23 cellular contexts compared by ENCODE assay signal in genomic region chr10:102763037-102763607, GRCh38. TPM values are rescaled to one million over a fixed set of nuclear protein-coding genes. Genes with fewer than 3 reads are reported as not detected.
DNase-seq lines count a peak whose midpoint lies in the region; ATAC-seq, FAIRE-seq and TF ChIP-seq lines count a peak whose summit lies in the region.
"Had no signal": no experiment of that assay in that cellular context is flagged by ENCODE, and none has a peak within 500 bp of the region (broad histone marks: within the 10 kb centered on the region; RNA-seq: fewer than 3 reads in every experiment).

No MANE protein-coding gene starts in this region.

- peaks cover 2% of the 10 kb centered on the region for H3K79me1 ChIP-seq in mesendoderm (ENCODE audit: low read length)

- TF ChIP-seq CTCF in esophagus muscularis mucosa (IDR thresholded peaks at IDR 0.05) (no peak), kidney (IDR thresholded peaks at IDR 0.05; ENCODE audit: borderline replicate concordance, extremely low read depth, insufficient read depth) (no peak)

- no peak overlapping the region for H3K9ac ChIP-seq in mesendoderm (ENCODE audit: low read length)
- H3K9ac ChIP-seq in kidney (ENCODE audit: low read length in 2 of 2), result no peak overlapping the region

- H4K5ac ChIP-seq in mesendoderm (ENCODE audit: low read length), result no peak overlapping the region

- H3K36me3 ChIP-seq in esophagus muscularis mucosa (peaks cover 0 to 12% (median 4%) of the 10 kb centered on the region in 4 donors), mesendoderm (ENCODE audit: control insufficient read depth, insufficient read depth, low read length) (no peaks in the 10 kb centered on the region), aorta (ENCODE audit: control insufficient read depth in 1 of 2, insufficient read depth in 2 of 2, low read length in 1 of 2) (no peaks in the 10 kb centered on the region), HAP-1 (replicated peaks) (no peaks in the 10 kb centered on the region), kidney (ENCODE audit: control insufficient read depth in 1 of 2, insufficient read depth in 2 of 2, low read length in 2 of 2) (no peaks in the 10 kb centered on the region)

- peak overlapping the region; percentile 12 for H3K56ac ChIP-seq in mesendoderm (ENCODE audit: low read length)

- no peak for DNase-seq in Right ventricle myocardium inferior (ENCODE audit: missing footprints)
- no peak for DNase-seq in cardiac septum (ENCODE audit: low spot score)
- no peak for DNase-seq in esophagus muscularis mucosa (ENCODE audit: extremely low spot score)
- DNase-seq in mesendoderm, result peak; percentile 79
- no peak for DNase-seq in aorta
- DNase-seq in HAP-1 (ENCODE audit: low spot score in 2 of 2), result no peak
- DNase-seq in kidney, result no peak
- DNase-seq: activated CD8-positive, alpha-beta memory T cell treated with anti-CD3 and anti-CD28 coated beads, Interleukin-2, amount 10 ng/mL, durations not matched to agents 7 days and 5 days; activated gamma-delta T cell; C1 segment of cervical spinal cord; cortex of kidney; DMS 273 treated with DMSO at 0.1 percent for 48 hours; natural killer cell; NCI-H2029; NCI-H510A; stimulated activated CD4-positive, alpha-beta T cell treated with anti-CD3 and anti-CD28 coated beads, Interleukin-12 subunit alpha, Interleukin-12 subunit beta, amount 100 ng/mL, for 4 hours had no signal

- H2BK15ac ChIP-seq in mesendoderm (replicated peaks; ENCODE audit: low read depth), result no peak overlapping the region

- H3K27ac ChIP-seq in esophagus muscularis mucosa (replicated peaks in 1 of 4) (peak overlapping the region; percentile 22 to 64 (median 42)), mesendoderm (ENCODE audit: low read depth, low read length) (no peak overlapping the region), aorta (ENCODE audit: low read depth in 1 of 2, low read length in 2 of 2) (peak overlapping the region in 1 of 2 donors; percentile 25), kidney (ENCODE audit: low read depth in 2 of 2, low read length in 2 of 2) (peak overlapping the region in 1 of 2 donors; percentile 1)
- H3K27ac ChIP-seq: A549, HL-60 had no signal

- 79% methylated on average over 7 of the region's 7 CpGs for WGBS in esophagus muscularis mucosa
- no CpG with 5 or more reads among the region's 7 CpGs for WGBS in mesendoderm (ENCODE audit: extremely low coverage, insufficient coverage, low lambda C conversion rate)
- WGBS in aorta, 2 donors, result 82 to 83% methylated on average over 7 of the region's 7 CpGs

- H4K8ac ChIP-seq in mesendoderm (ENCODE audit: low read depth, low read length), result no peak overlapping the region

- intact Hi-C loops in Right ventricle myocardium inferior (cut with DNase I), result no loop called here
- intact Hi-C loops in cardiac septum (cut with DNase I), result no loop called here
- intact Hi-C loops in esophagus muscularis mucosa (cut with DNase I), result no loop called here
- intact Hi-C loops in aorta (cut with DNase I), result no loop called here
- intact Hi-C loops in kidney (cut with DNase I), result no loop called here

- no peak overlapping the region for H3K4me2 ChIP-seq in mesendoderm (ENCODE audit: low read length)
- H3K4me2 ChIP-seq: A549 had no signal

- H3K4me3 ChIP-seq in esophagus muscularis mucosa, result no peak overlapping the region
- no peak overlapping the region for H3K4me3 ChIP-seq in mesendoderm (ENCODE audit: low read length)
- H3K4me3 ChIP-seq in aorta (ENCODE audit: low read length in 2 of 2), result no peak overlapping the region
- H3K4me3 ChIP-seq in HAP-1, result no peak overlapping the region
- no peak overlapping the region for H3K4me3 ChIP-seq in kidney (ENCODE audit: low read length in 2 of 2)
- H3K4me3 ChIP-seq: A549, lung had no signal

- no peaks in the 10 kb centered on the region for H3K9me3 ChIP-seq in esophagus muscularis mucosa
- H3K9me3 ChIP-seq in aorta (ENCODE audit: control insufficient read depth, low read length), result no peaks in the 10 kb centered on the region
- no peaks in the 10 kb centered on the region for H3K9me3 ChIP-seq in HAP-1
- H3K9me3 ChIP-seq in kidney (ENCODE audit: control insufficient read depth in 1 of 2, low read length in 2 of 2), result no peaks in the 10 kb centered on the region
- H3K9me3 ChIP-seq: A549 had no signal

- no peak for TF ChIP-seq EP300 in esophagus muscularis mucosa (IDR thresholded peaks at IDR 0.05)

- H3K79me2 ChIP-seq in mesendoderm (ENCODE audit: control insufficient read depth, insufficient read depth, low read length), result no peaks in the 10 kb centered on the region

- H3K27me3 ChIP-seq in esophagus muscularis mucosa, result no peaks in the 10 kb centered on the region
- no peaks in the 10 kb centered on the region for H3K27me3 ChIP-seq in mesendoderm (ENCODE audit: insufficient read depth, low read length, poor library complexity)
- H3K27me3 ChIP-seq in aorta (ENCODE audit: control insufficient read depth in 1 of 2, insufficient read depth in 2 of 2, low read length in 1 of 2), result no peaks in the 10 kb centered on the region
- no peaks in the 10 kb centered on the region for H3K27me3 ChIP-seq in HAP-1 (ENCODE audit: low read depth)

- H3K18ac ChIP-seq in mesendoderm (ENCODE audit: low read length), result no peak overlapping the region

- TF ChIP-seq POLR2A in esophagus muscularis mucosa (IDR thresholded peaks at IDR 0.05; ENCODE audit: low read depth), result no peak

- no peak overlapping the region for H3K4ac ChIP-seq in mesendoderm (ENCODE audit: low read depth, low read length)

- H2BK5ac ChIP-seq in mesendoderm (ENCODE audit: low read length), result no peak overlapping the region

- H2BK120ac ChIP-seq in mesendoderm (ENCODE audit: low read depth, low read length), result no peak overlapping the region

- no peak for FAIRE-seq in kidney (lab: Jason Lieb, UNC)
- FAIRE-seq: A549, frontal cortex, GM12891 had no signal

- ATAC-seq in Right ventricle myocardium inferior (peak; percentile 78), aorta (ENCODE audit: low FRiP score) (peak; percentile 68), GM19035 (IDR thresholded peaks at IDR 0.05; ENCODE audit: unreplicated experiment) (no peak)
- ATAC-seq: A549; activated CD8-positive, alpha-beta memory T cell treated with anti-CD3 and anti-CD28 coated beads, Interleukin-2, amount 10 ng/mL, durations not matched to agents 7 days and 5 days; HCT116; natural killer cell had no signal

- no peak overlapping the region for H3K23ac ChIP-seq in mesendoderm (ENCODE audit: low read length)

- H2AK5ac ChIP-seq in mesendoderm (ENCODE audit: low read length), result no peak overlapping the region

- peaks cover 25 to 98% (median 80%) of the 10 kb centered on the region in 4 donors for H3K4me1 ChIP-seq in esophagus muscularis mucosa
- no peaks in the 10 kb centered on the region for H3K4me1 ChIP-seq in mesendoderm (ENCODE audit: control insufficient read depth, low read depth, low read length)
- H3K4me1 ChIP-seq in aorta (ENCODE audit: control insufficient read depth in 1 of 2, insufficient read depth in 2 of 2, low read length in 2 of 2), result peaks cover 2 to 8% of the 10 kb centered on the region in 2 donors
- no peaks in the 10 kb centered on the region for H3K4me1 ChIP-seq in HAP-1
- H3K4me1 ChIP-seq in kidney (ENCODE audit: control insufficient read depth in 1 of 2, insufficient read depth in 1 of 2, low read depth in 1 of 2, low read length in 2 of 2), result peaks cover 31 to 40% of the 10 kb centered on the region in 2 donors

- in situ Hi-C loops in HAP-1 (cut with MboI; ENCODE audit: low sequenced_read_pairs), result no loop called here

RNA-seq across cellular contexts. Expression of gene WBP1L, which starts 19.4 kb away (rescaled TPM):
- 25.9 TPM for total RNA-seq in Right ventricle myocardium inferior
- 19.2 TPM for total RNA-seq in cardiac septum
- 100 to 1,000 TPM in 2 of 4 donors, 10 to 100 TPM in 2; 88.5 to 147 (median 112) TPM for total RNA-seq in esophagus muscularis mucosa
- 20.1 TPM for polyA plus RNA-seq in mesendoderm (2013, experiment 1 of 2)
- polyA plus RNA-seq in mesendoderm (2013, experiment 2 of 2), result 20.5 TPM
- 10 to 100 TPM; 81.1 to 84.7 TPM for total RNA-seq in aorta
- 10 to 100 TPM; 22.4 to 41.7 TPM for polyA plus RNA-seq in aorta
- total RNA-seq in kidney, result 55.7 TPM
- polyA plus RNA-seq in kidney (ENCODE audit: insufficient read depth, low read depth, low replicate concordance), result 27.8 TPM

RNA-seq across cellular contexts. Expression of gene SFXN2, which starts 48.7 kb away (rescaled TPM):
- total RNA-seq in Right ventricle myocardium inferior (0.68 TPM), cardiac septum (2.8 TPM), esophagus muscularis mucosa (1 to 10 TPM; 1.2 to 4.0 (median 2.9) TPM), aorta (1 to 10 TPM; 5.1 to 8.3 TPM), kidney (17.3 TPM)
- polyA plus RNA-seq in mesendoderm (2013, experiment 1 of 2), result 14.8 TPM
- polyA plus RNA-seq in mesendoderm (2013, experiment 2 of 2), result 14.2 TPM
- polyA plus RNA-seq in aorta (1 to 10 TPM; 3.2 to 3.5 TPM), kidney (ENCODE audit: insufficient read depth, low read depth, low replicate concordance) (72.1 TPM)

RNA-seq across cellular contexts. Expression of gene ARL3, which starts 48.9 kb away (rescaled TPM):
- total RNA-seq in Right ventricle myocardium inferior (15.4 TPM), cardiac septum (13.1 TPM), esophagus muscularis mucosa (1 to 10 TPM; 7.9 to 9.8 (median 8.4) TPM), aorta (1 to 10 TPM; 8.2 to 8.6 TPM), kidney (16.3 TPM)
- polyA plus RNA-seq in mesendoderm (2013, experiment 1 of 2), result 13.1 TPM
- polyA plus RNA-seq in mesendoderm (2013, experiment 2 of 2), result 13.3 TPM
- polyA plus RNA-seq in aorta (10 to 100 TPM; 17.3 to 18.9 TPM), kidney (ENCODE audit: insufficient read depth, low read depth, low replicate concordance) (28.8 TPM)
